Comparison of ENCODE assay signal across 2 cellular contexts in genomic region chr12:56248711-56249110, GRCh38.
TF ChIP-seq lines count a peak whose summit lies in the region.

No MANE protein-coding gene starts in this region.

TF ChIP-seq in HEK293, 187 proteins besides CTCF, POLR2A, EP300 and RAD21:
- TF ChIP-seq KLF16 (tag by site-specific recombination; IDR thresholded peaks at IDR 0.05) (no peak), ZNF776 (tag by site-specific recombination; IDR thresholded peaks at IDR 0.05; ENCODE audit: borderline replicate concordance) (no peak), ZNF394 (tag by site-specific recombination; IDR thresholded peaks at IDR 0.05; ENCODE audit: borderline replicate concordance) (no peak), ZNF645 (tag by site-specific recombination; IDR thresholded peaks at IDR 0.05) (no peak), ZNF350 (tag by site-specific recombination; IDR thresholded peaks at IDR 0.05) (no peak), ZNF426 (tag by site-specific recombination; IDR thresholded peaks at IDR 0.05) (no peak), ZNF133 (tag by site-specific recombination; IDR thresholded peaks at IDR 0.05) (no peak), ZNF585B (tag by site-specific recombination; IDR thresholded peaks at IDR 0.05) (no peak)

TF ChIP-seq in H1, 55 proteins besides CTCF, POLR2A, EP300 and RAD21:
- TF ChIP-seq SP1 (IDR thresholded peaks at IDR 0.05; ENCODE audit: low read depth, low read length) = no peak
- no peak for TF ChIP-seq POU5F1 (IDR thresholded peaks at IDR 0.05; ENCODE audit: low read depth, low read length)
- TF ChIP-seq BCL11A (IDR thresholded peaks at IDR 0.05; ENCODE audit: low read depth in 2 of 2, low read length in 2 of 2) = no peak
- TF ChIP-seq, protein P1, sequence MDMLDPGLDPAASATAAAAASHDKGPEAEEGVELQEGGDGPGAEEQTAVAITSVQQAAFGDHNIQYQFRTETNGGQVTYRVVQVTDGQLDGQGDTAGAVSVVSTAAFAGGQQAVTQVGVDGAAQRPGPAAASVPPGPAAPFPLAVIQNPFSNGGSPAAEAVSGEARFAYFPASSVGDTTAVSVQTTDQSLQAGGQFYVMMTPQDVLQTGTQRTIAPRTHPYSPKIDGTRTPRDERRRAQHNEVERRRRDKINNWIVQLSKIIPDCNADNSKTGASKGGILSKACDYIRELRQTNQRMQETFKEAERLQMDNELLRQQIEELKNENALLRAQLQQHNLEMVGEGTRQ (IDR thresholded peaks at IDR 0.05; ENCODE audit: low read length) = no peak
- TF ChIP-seq KDM5A (IDR thresholded peaks at IDR 0.05; ENCODE audit: low read length) = no peak
- no peak for TF ChIP-seq CHD1 (IDR thresholded peaks at IDR 0.05; ENCODE audit: low read depth, low read length)
- no peak for TF ChIP-seq POLR2AphosphoS5 (IDR thresholded peaks at IDR 0.05; ENCODE audit: low read depth, low read length)
- no peak for TF ChIP-seq YY1 (IDR thresholded peaks at IDR 0.05; ENCODE audit: low read depth, low read length)
- TF ChIP-seq RBBP5 (IDR thresholded peaks at IDR 0.05; ENCODE audit: borderline replicate concordance, low read depth, low read length) = no peak
- TF ChIP-seq NANOG (IDR thresholded peaks at IDR 0.05; ENCODE audit: insufficient read depth, low read depth, low read length, poor library complexity, severe bottlenecking) = no peak
- no peak for TF ChIP-seq GTF2F1 (IDR thresholded peaks at IDR 0.05; ENCODE audit: borderline replicate concordance, low read depth, low read length)
- TF ChIP-seq SIX5 (IDR thresholded peaks at IDR 0.05; ENCODE audit: low read depth, low read length) = no peak
TF ChIP-seq in H1: peak in this region for 0.
